9 cellular contexts compared by ENCODE assay signal in genomic region chr1:96596226-96596625, GRCh38.
DNase-seq lines count a peak whose midpoint lies in the region; ATAC-seq lines count a peak whose summit lies in the region.
"Had no signal": no experiment of that assay in that cellular context is flagged by ENCODE, and none has a peak within 500 bp of the region (broad histone marks: within the 10 kb centered on the region; RNA-seq: fewer than 3 reads in every experiment).

No MANE protein-coding gene starts in this region.

- H3K9me3 ChIP-seq in SJCRH30 (replicated peaks): no peaks in the 10 kb centered on the region

- ATAC-seq in GM18868 (IDR thresholded peaks at IDR 0.05; ENCODE audit: unreplicated experiment) (peak; percentile 89), HG03108 (IDR thresholded peaks at IDR 0.05; ENCODE audit: unreplicated experiment) (peak; percentile 70)

- DNase-seq in CMK (ENCODE audit: low read depth) (peak; percentile 25), SJCRH30 (peak; percentile 41 to 67), fibroblast of peridontal ligament (ENCODE audit: extremely low read depth) (peak; percentile 5), NCI-H1417 treated with DMSO at 0.1 percent for 48 hours (lab: John Stamatoyannopoulos, UW) (no peak)
- DNase-seq in activated CD8-positive, alpha-beta memory T cell treated with anti-CD3 and anti-CD28 coated beads for 24 hours: no peak

- no peak overlapping the region for H3K27ac ChIP-seq in SJCRH30
- H3K27ac ChIP-seq in temporal lobe (ENCODE audit: low read depth, low read length): peak overlapping the region; percentile 98
- H3K27ac ChIP-seq: SK-N-MC had no signal

- no peaks in the 10 kb centered on the region for H3K4me1 ChIP-seq in SJCRH30

- H3K27me3 ChIP-seq in SJCRH30: no peaks in the 10 kb centered on the region

- H3K36me3 ChIP-seq in SJCRH30: no peaks in the 10 kb centered on the region

- no peak overlapping the region for H3K4me3 ChIP-seq in SJCRH30
- H3K4me3 ChIP-seq: SK-N-MC had no signal

Comparison
In these comparisons a context has a peak if more than half of its experiments do, and no peak if none do; other contexts are left out.
1. DNase-seq: peak in CMK (single experiment), SJCRH30 (2 of 2) and fibroblast of peridontal ligament (single experiment); none in NCI-H1417 treated with DMSO at 0.1 percent for 48 hours (single experiment) and activated CD8-positive, alpha-beta memory T cell treated with anti-CD3 and anti-CD28 coated beads for 24 hours (single experiment).